Comparison of ENCODE assay signal across 10 cellular contexts in the genomic region with DNA sequence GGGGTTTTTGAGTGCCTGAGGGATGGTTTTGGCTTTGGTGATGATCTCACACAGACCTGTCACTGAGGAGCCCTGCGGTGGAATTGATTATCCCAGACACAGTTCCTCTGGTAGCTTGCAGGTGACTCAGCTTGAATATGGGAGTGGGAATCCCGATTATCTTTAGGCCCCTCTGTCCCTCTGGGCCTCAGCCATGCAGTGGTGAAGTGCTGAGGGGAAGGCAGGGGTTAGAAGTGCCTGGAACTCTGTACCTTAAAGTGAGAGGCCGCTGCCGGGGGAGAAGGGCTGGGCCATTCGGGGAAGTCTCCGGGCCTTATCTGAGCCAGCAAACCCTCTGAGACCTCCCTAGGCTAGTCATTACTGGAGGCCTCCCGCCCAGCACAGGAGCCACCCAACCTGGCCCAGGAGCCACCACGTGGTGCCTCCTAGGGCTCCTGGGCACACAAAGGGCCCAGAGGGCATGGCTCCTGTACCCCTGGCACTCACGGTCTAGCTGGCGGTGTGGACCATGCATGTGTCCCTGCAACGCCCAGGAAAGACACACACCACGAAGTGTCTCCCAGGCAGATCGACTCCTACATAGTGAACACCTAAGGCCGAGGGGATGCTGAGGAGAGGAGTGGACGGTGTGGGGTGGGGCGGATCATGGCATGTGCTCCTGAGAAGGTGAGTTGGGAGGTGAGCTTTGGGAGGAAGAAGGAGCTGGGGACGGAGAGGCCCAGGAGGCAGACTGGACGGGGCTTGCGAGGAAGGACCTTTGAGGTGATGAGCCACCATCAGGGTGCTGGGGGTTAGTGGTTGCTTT. TPM values are rescaled to one million over a fixed set of nuclear protein-coding genes. Genes with fewer than 3 reads are reported as not detected.
A peak's percentile ranks its signal among the peaks of the same experiment; 100 is the strongest.
DNase-seq lines count a peak whose midpoint lies in the region; ATAC-seq and TF ChIP-seq lines count a peak whose summit lies in the region.
"Had no signal": no experiment of that assay in that cellular context is flagged by ENCODE, and none has a peak within 500 bp of the region (broad histone marks: within the 10 kb centered on the region; RNA-seq: fewer than 3 reads in every experiment).

No MANE protein-coding gene starts in this region.

- H3K27ac Mint-ChIP-seq in activated B cell treated with CpG ODN at 0.5 μM for 24 hours, result peak overlapping the region; percentile 83

- intact Hi-C loops in activated B cell treated with CpG ODN at 0.5 μM for 24 hours (cut with micrococcal nuclease), result no loop called here
- intact Hi-C loops in heart right ventricle (cut with DNase I), result loop anchor here in 2 of 10 donors (5.0 kb wide), 1 partner anchor 43 kb away; no protein-coding TSS in a partner anchor

- TF ChIP-seq CTCF in activated B cell treated with CpG ODN at 0.5 μM for 24 hours (IDR thresholded peaks at IDR 0.05), result no peak
- no peak for TF ChIP-seq CTCF in heart right ventricle (IDR thresholded peaks at IDR 0.05)
- TF ChIP-seq CTCF in smooth muscle cell (IDR thresholded peaks at IDR 0.05; ENCODE audit: borderline replicate concordance, insufficient read depth, poor library complexity, severe bottlenecking), result no peak

- peaks cover 9% of the 10 kb centered on the region for H3K36me3 Mint-ChIP-seq in activated B cell treated with CpG ODN at 0.5 μM for 24 hours (ENCODE audit: low read depth)

- H3K4me1 ChIP-seq in heart right ventricle (peaks cover 51 to 100% (median 98%) of the 10 kb centered on the region in 9 donors), smooth muscle cell (ENCODE audit: low read depth) (peaks cover 46% of the 10 kb centered on the region), SJCRH30 (no peaks in the 10 kb centered on the region)
- H3K4me1 ChIP-seq: SJSA1 had no signal

- H3K9ac ChIP-seq in smooth muscle cell (ENCODE audit: low read depth), result peak overlapping the region; percentile 19

- no peaks in the 10 kb centered on the region for H3K27me3 Mint-ChIP-seq in activated B cell treated with CpG ODN at 0.5 μM for 24 hours

- no peak overlapping the region for H2AFZ ChIP-seq in smooth muscle cell (ENCODE audit: low read depth)

- H3K4me3 Mint-ChIP-seq in activated B cell treated with CpG ODN at 0.5 μM for 24 hours, result peak overlapping the region; percentile 63

- H3K4me2 ChIP-seq in smooth muscle cell, result peak overlapping the region; percentile 50

- H3K79me2 ChIP-seq in smooth muscle cell (ENCODE audit: low read depth), result peaks cover 92% of the 10 kb centered on the region

- H3K27me3 ChIP-seq in heart right ventricle, result no peaks in the 10 kb centered on the region
- no peaks in the 10 kb centered on the region for H3K27me3 ChIP-seq in smooth muscle cell (ENCODE audit: low read depth)
- no peaks in the 10 kb centered on the region for H3K27me3 ChIP-seq in SJCRH30
- H3K27me3 ChIP-seq: SJSA1 had no signal

- POLR2A ChIA-PET in activated B cell treated with CpG ODN at 0.5 μM for 24 hours (lab: Charles Lee), result interaction anchor here (0.6 to 1.1 kb wide), 3 partner anchors 16 to 1032 kb away, joined by 3 to 5 read pairs (median 3); no protein-coding TSS in a partner anchor

- ATAC-seq in GM19455 (IDR thresholded peaks at IDR 0.05; ENCODE audit: unreplicated experiment) (peak; percentile 39), activated B cell treated with CpG ODN at 0.5 μM for 24 hours (ENCODE audit: low read depth) (peak; percentile 62), heart right ventricle (peak; percentile 1 to 32 (median 4)), HG02623 (IDR thresholded peaks at IDR 0.05; ENCODE audit: unreplicated experiment) (no peak)

- CTCF ChIA-PET in activated B cell treated with CpG ODN at 0.5 μM for 24 hours (lab: Charles Lee), result no interaction called here

- DNase-seq in activated B cell treated with CpG ODN at 0.5 μM for 24 hours (no peak), heart right ventricle (no peak), smooth muscle cell (lab: John Stamatoyannopoulos, UW; ENCODE audit: unreplicated experiment) (no peak), SJCRH30 (no peak)
- no peak for DNase-seq in activated CD8-positive, alpha-beta memory T cell treated with anti-CD3 and anti-CD28 coated beads, Interleukin-2, amount 50 U/mL, for 48 hours
- no peak for DNase-seq in stimulated activated naive CD4-positive, alpha-beta T cell treated with Interleukin-2 at 50 U/mL for 16 hours (lab: John Stamatoyannopoulos, UW)
- DNase-seq: cortex of kidney had no signal

- H3K36me3 ChIP-seq in heart right ventricle (peaks cover 0 to 24% (median 0%) of the 10 kb centered on the region in 9 donors), smooth muscle cell (ENCODE audit: low read depth) (no peaks in the 10 kb centered on the region), SJCRH30 (no peaks in the 10 kb centered on the region)

- H3K4me3 ChIP-seq in heart right ventricle (peak overlapping the region in 5 of 10 donors; percentile 0 to 24 (median 8)), smooth muscle cell (no peak overlapping the region), SJCRH30 (no peak overlapping the region)
- H3K4me3 ChIP-seq: SJSA1 had no signal

- H4K20me1 ChIP-seq in smooth muscle cell (ENCODE audit: low read depth), result peaks cover 95% of the 10 kb centered on the region

- H3K9me3 ChIP-seq in heart right ventricle, result no peaks in the 10 kb centered on the region
- no peaks in the 10 kb centered on the region for H3K9me3 ChIP-seq in smooth muscle cell (replicated peaks; ENCODE audit: low read depth)
- no peaks in the 10 kb centered on the region for H3K9me3 ChIP-seq in SJCRH30 (replicated peaks)
- H3K9me3 ChIP-seq: SJSA1 had no signal

- H3K4me1 Mint-ChIP-seq in activated B cell treated with CpG ODN at 0.5 μM for 24 hours, result peaks cover 41% of the 10 kb centered on the region

- H3K9me3 Mint-ChIP-seq in activated B cell treated with CpG ODN at 0.5 μM for 24 hours, result no peaks in the 10 kb centered on the region

- peak overlapping the region; percentile 76 to 89 (median 84) for H3K27ac ChIP-seq in heart right ventricle
- H3K27ac ChIP-seq in smooth muscle cell (ENCODE audit: low read depth), result peak overlapping the region; percentile 79
- no peak overlapping the region for H3K27ac ChIP-seq in SJCRH30
- H3K27ac ChIP-seq: SJSA1 had no signal

- 57 to 65% methylated on average over 19 of the region's 19 CpGs for WGBS in heart right ventricle, 2 donors
- WGBS in smooth muscle cell (ENCODE audit: low lambda C conversion rate), result 61% methylated on average over 19 of the region's 19 CpGs

- H3F3A ChIP-seq in smooth muscle cell (ENCODE audit: low read depth), result peaks cover 2% of the 10 kb centered on the region

RNA-seq across cellular contexts. Expression of a gene that starts 56.2 kb away (rescaled TPM):
- total RNA-seq in activated B cell treated with CpG ODN at 0.5 μM for 24 hours, result 47.2 and 52.1 TPM in 2 replicates
- 100 to 1,000 TPM; 178 to 322 (median 239) TPM for total RNA-seq in heart right ventricle
- polyA plus RNA-seq in heart right ventricle, result 100 to 1,000 TPM in 1 of 2 donors, 10 to 100 TPM in 1; 51.9 to 161 TPM
- 62.7 and 67.6 TPM in 2 replicates for total RNA-seq in smooth muscle cell
- polyA plus RNA-seq in smooth muscle cell, result 123 and 134 TPM in 2 replicates
- total RNA-seq in SJCRH30 (2014; rRNA removed; shearing (Covaris generic)), result 35.2 and 36.6 TPM in 2 replicates
